ENCODE assay signal across 15 cellular contexts in the genomic region with DNA sequence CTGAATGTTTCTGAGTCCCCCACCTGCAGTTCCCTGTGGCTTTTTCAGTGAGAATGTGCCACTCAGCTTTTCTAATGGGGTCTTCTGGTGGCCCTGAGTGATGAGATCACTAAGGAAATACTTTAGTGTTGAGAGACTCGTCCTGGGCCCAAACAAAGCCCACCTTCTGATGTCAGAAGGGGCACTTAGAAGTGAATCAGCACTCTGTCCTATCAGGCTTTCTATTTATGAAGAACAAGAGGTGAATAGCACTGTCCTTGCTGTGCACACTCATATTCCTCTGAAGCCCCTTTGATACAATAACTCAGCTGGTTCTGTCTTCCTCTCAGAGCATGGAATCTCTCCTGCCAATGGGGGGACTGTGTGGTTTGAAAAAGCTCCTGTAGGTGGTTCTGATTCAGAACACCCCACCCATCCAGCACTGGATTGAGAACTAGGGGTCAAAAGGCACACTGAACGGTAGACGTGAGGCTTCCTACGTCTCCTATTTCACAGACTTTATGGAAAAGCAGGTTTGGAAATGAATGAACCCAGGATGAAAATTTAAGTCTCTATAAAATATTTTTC.
A peak's percentile ranks its signal among the peaks of the same experiment; 100 is the strongest.
DNase-seq lines count a peak whose midpoint lies in the region; ATAC-seq and TF ChIP-seq lines count a peak whose summit lies in the region.
"Had no signal": no experiment of that assay in that cellular context is flagged by ENCODE, and none has a peak within 500 bp of the region (broad histone marks: within the 10 kb centered on the region; RNA-seq: fewer than 3 reads in every experiment).

No MANE protein-coding gene starts in this region.

- CTCF ChIA-PET in T-cell (lab: Charles Lee), result no interaction called here

- POLR2A ChIA-PET in T-cell (lab: Charles Lee), result no interaction called here

- no peaks in the 10 kb centered on the region for H3K36me3 Mint-ChIP-seq in activated naive CD4-positive, alpha-beta T cell treated with anti-CD3 and anti-CD28 coated beads, Interleukin-2, amount 50 U/mL, for 24 hours
- H3K36me3 Mint-ChIP-seq in T-cell, result no peaks in the 10 kb centered on the region

- DNase-seq in activated naive CD4-positive, alpha-beta T cell treated with anti-CD3 and anti-CD28 coated beads, Interleukin-2, amount 50 U/mL, for 16 hours, result no peak
- DNase-seq in T-cell (no peak), dermis blood vessel endothelial cell (peak; percentile 28), NCI-H1105 treated with DMSO at 0.1 percent for 48 hours (lab: John Stamatoyannopoulos, UW) (no peak), erythroblast (lab: John Stamatoyannopoulos, UW) (no peak), NCI-H446 treated with DMSO at 0.1 percent for 48 hours (lab: John Stamatoyannopoulos, UW) (no peak)
- DNase-seq in stimulated activated naive CD8-positive, alpha-beta T cell treated with anti-CD3 and anti-CD28 coated beads, Interleukin-15, amount 100 ng/mL, for 72 hours, result no peak
- DNase-seq: activated CD4-positive, CD25-positive, alpha-beta regulatory T cell treated with anti-CD3 and anti-CD28 coated beads, Interleukin-2, amount 50 U/mL, for 72 hours; activated gamma-delta T cell; DMS153; head of caudate nucleus; NCI-H1436 treated with DMSO at 0.1 percent for 48 hours; NCI-H226; thyroid gland had no signal

- TF ChIP-seq POLR2A in erythroblast (IDR thresholded peaks at IDR 0.05; ENCODE audit: low read length), result no peak

- H3K27ac Mint-ChIP-seq in activated naive CD4-positive, alpha-beta T cell treated with anti-CD3 and anti-CD28 coated beads, Interleukin-2, amount 50 U/mL, for 24 hours, result peak overlapping the region; percentile 4
- H3K27ac Mint-ChIP-seq in T-cell, result peak overlapping the region; percentile 56 to 85
- peak overlapping the region; percentile 77 to 98 for H3K27ac Mint-ChIP-seq in stimulated activated naive CD8-positive, alpha-beta T cell treated with anti-CD3 and anti-CD28 coated beads, Interleukin-15, amount 100 ng/mL, for 72 hours

- no peaks in the 10 kb centered on the region for H3K27me3 Mint-ChIP-seq in activated naive CD4-positive, alpha-beta T cell treated with anti-CD3 and anti-CD28 coated beads, Interleukin-2, amount 50 U/mL, for 24 hours
- H3K27me3 Mint-ChIP-seq in T-cell, result no peaks in the 10 kb centered on the region
- H3K27me3 Mint-ChIP-seq in stimulated activated naive CD8-positive, alpha-beta T cell treated with anti-CD3 and anti-CD28 coated beads, Interleukin-15, amount 100 ng/mL, for 72 hours, result no peaks in the 10 kb centered on the region

- no peak for ATAC-seq in T-cell (replicated peaks in 1 of 4)
- peak; percentile 34 for ATAC-seq in stimulated activated naive CD8-positive, alpha-beta T cell treated with anti-CD3 and anti-CD28 coated beads, Interleukin-15, amount 100 ng/mL, for 72 hours

- H3K4me1 Mint-ChIP-seq in activated naive CD4-positive, alpha-beta T cell treated with anti-CD3 and anti-CD28 coated beads, Interleukin-2, amount 50 U/mL, for 24 hours, result peaks cover 24% of the 10 kb centered on the region
- peaks cover 13 to 21% (median 13%) of the 10 kb centered on the region in 3 donors for H3K4me1 Mint-ChIP-seq in T-cell
- peaks cover 30% of the 10 kb centered on the region for H3K4me1 Mint-ChIP-seq in stimulated activated naive CD8-positive, alpha-beta T cell treated with anti-CD3 and anti-CD28 coated beads, Interleukin-15, amount 100 ng/mL, for 72 hours

- no peaks in the 10 kb centered on the region for H3K9me3 Mint-ChIP-seq in activated naive CD4-positive, alpha-beta T cell treated with anti-CD3 and anti-CD28 coated beads, Interleukin-2, amount 50 U/mL, for 24 hours
- H3K9me3 Mint-ChIP-seq in T-cell, result no peaks in the 10 kb centered on the region
- no peaks in the 10 kb centered on the region for H3K9me3 Mint-ChIP-seq in stimulated activated naive CD8-positive, alpha-beta T cell treated with anti-CD3 and anti-CD28 coated beads, Interleukin-15, amount 100 ng/mL, for 72 hours

- no peak overlapping the region for H3K4me3 Mint-ChIP-seq in activated naive CD4-positive, alpha-beta T cell treated with anti-CD3 and anti-CD28 coated beads, Interleukin-2, amount 50 U/mL, for 24 hours
- H3K4me3 Mint-ChIP-seq in T-cell, result peak overlapping the region in 2 of 3 donors; percentile 17 to 22
- H3K4me3 Mint-ChIP-seq in stimulated activated naive CD8-positive, alpha-beta T cell treated with anti-CD3 and anti-CD28 coated beads, Interleukin-15, amount 100 ng/mL, for 72 hours, result peak overlapping the region; percentile 58 to 83

Comparison
In these comparisons a context has a peak if more than half of its experiments do, and no peak if none do; other contexts are left out.
1. H3K27ac Mint-ChIP-seq: peak in every context shown above with its lines; median percentile 88 in stimulated activated naive CD8-positive, alpha-beta T cell treated with anti-CD3 and anti-CD28 coated beads, Interleukin-15, amount 100 ng/mL, for 72 hours; 70 in T-cell; 4 in activated naive CD4-positive, alpha-beta T cell treated with anti-CD3 and anti-CD28 coated beads, Interleukin-2, amount 50 U/mL, for 24 hours.